8 cellular contexts compared by ENCODE assay signal in the genomic region with DNA sequence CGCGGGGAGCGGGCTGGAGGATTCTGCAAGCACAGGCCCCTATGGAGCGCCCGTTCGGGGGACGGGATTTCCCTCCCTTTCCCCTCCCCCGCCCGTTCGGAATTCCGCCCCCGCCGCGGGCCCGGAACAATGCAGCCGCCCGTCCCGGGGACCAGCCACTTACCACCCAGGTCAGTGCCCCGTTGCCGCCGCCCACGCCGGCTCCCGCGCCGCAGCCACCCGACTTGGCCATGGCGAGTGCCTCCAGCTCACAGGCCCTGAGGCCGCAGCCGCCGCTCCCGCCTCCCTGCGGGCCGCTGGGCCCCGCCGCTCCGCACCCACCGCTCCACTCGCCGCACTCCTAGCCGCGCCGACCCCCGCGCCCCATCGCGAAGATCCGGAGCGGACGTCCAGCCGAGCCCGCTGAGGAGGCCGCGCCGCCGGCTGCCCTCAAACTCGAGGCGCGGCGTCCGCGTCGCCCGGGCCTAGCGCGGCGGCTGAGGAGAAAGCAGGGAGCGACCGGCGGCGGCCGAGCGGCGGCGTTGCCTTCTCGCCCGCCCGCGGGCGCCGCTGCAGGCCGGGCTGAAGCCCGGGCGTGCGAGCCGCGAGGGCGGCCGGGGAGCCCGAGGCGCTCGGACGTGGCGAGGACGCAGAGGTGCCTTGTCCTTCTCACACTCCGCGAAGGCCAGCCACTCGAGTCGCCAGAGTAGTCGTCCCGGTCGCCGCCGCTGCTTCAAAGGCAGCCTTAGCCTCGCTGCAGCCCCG. TPM values are rescaled to one million over a fixed set of nuclear protein-coding genes. Genes with fewer than 3 reads are reported as not detected.
DNase-seq lines count a peak whose midpoint lies in the region; ATAC-seq and TF ChIP-seq lines count a peak whose summit lies in the region.

No MANE protein-coding gene starts in this region.

- peak overlapping the region; percentile 97 for H3K27ac ChIP-seq in left lung

- peaks cover 16 to 50% of the 10 kb centered on the region in 2 donors for H3K4me1 ChIP-seq in left lung

- TF ChIP-seq CTCF in GM20000 (IDR thresholded peaks at IDR 0.05; ENCODE audit: extremely low read depth, missing control alignments) (no peak), choroid plexus epithelial cell (conservative IDR thresholded peaks at IDR 0.05; ENCODE audit: low read depth, low read length) (no peak), left lung (IDR thresholded peaks at IDR 0.05) (no peak)

- H3K9me3 ChIP-seq in left lung, result no peaks in the 10 kb centered on the region

- ATAC-seq in left lung, result peak; percentile 56

- H3K36me3 ChIP-seq in left lung, result no peaks in the 10 kb centered on the region

- DNase-seq in COLO829 (ENCODE audit: low spot score) (peak; percentile 72), GM20000 (ENCODE audit: low spot score) (peak; percentile 56), HUDEP-2 (lab: John Stamatoyannopoulos, UW; ENCODE audit: unreplicated experiment in 76 of 76) (peak in 58 of 76 experiments; percentile 3 to 70 (median 40)), choroid plexus epithelial cell (ENCODE audit: low read depth) (peak; percentile 48), left lung (peak; percentile 79 to 94), MV-4-11 (lab: John Stamatoyannopoulos, UW) (no peak)
- peak; percentile 65 to 68 for DNase-seq in activated CD4-positive, alpha-beta T cell treated with anti-CD3 and anti-CD28 coated beads for 4 hours
- peak; percentile 73 for DNase-seq in stimulated activated CD4-positive, alpha-beta T cell treated with anti-CD3 and anti-CD28 coated beads, Interleukin-4, amount 100 ng/mL, for 1 hour

- H3K4me3 ChIP-seq in choroid plexus epithelial cell (ENCODE audit: low read depth, low read length), result peak overlapping the region; percentile 87
- H3K4me3 ChIP-seq in left lung, result peak overlapping the region; percentile 62 to 65

- intact Hi-C loops in left lung (cut with DNase I), result loop anchor here in 1 of 2 donors (10.0 kb wide), 1 partner anchor 121 kb away; the partner anchor contains the start of gene NGLY1

- H3K27me3 ChIP-seq in left lung, result no peaks in the 10 kb centered on the region

RNA-seq across cellular contexts. Expression of gene TOP2B, which starts 0.5 kb away (rescaled TPM):
- 100 to 1,000 TPM in 1 of 2 donors, 10 to 100 TPM in 1; 92.7 to 100 TPM for total RNA-seq in left lung
